In the genomic region with DNA sequence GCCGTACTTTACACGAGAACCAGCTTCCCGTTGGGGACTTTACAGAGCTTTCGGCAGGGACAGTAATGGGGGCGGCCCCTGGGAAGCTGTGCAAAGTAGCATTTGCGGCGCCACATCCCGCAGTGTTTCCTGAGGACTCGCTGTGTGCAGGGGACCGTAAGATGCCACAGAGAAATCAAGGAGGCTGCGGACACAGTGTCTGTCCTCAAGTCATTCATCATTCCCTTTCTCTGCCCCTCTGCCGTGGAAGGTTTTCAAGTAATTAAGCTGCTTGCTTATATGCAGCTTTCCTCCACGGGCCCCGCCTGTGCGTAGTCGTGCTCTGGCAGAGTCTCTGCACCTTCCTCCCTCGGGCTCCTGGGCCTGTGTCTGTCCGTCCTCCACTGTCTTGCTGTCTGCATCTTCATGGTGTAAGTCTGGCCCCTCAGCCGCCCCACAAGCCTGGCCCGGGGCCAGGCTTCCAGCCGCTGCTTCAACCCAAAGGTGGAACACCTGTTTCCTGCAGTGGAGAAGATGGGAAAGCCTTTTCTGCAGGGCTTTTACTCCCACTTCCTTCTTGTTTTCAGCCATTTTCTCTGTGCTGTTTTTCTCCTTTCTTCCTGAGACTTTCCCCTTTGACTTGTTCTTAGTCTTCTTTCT, we compare ENCODE assay signal across 10 cellular contexts.
DNase-seq lines count a peak whose midpoint lies in the region; ATAC-seq and TF ChIP-seq lines count a peak whose summit lies in the region.
"Had no signal": no experiment of that assay in that cellular context is flagged by ENCODE, and none has a peak within 500 bp of the region (broad histone marks: within the 10 kb centered on the region; RNA-seq: fewer than 3 reads in every experiment).

No MANE protein-coding gene starts in this region.

- H3K4me1 ChIP-seq in heart left ventricle = peaks cover 0 to 21% (median 4%) of the 10 kb centered on the region in 12 donors
- H3K4me1 ChIP-seq in ovary (ENCODE audit: insufficient read depth) = no peaks in the 10 kb centered on the region

- WGBS in heart left ventricle, 4 donors = 62 to 74% (median 66%) methylated on average over 20 to 21 of the region's 21 CpGs
- 77 to 79% (median 79%) methylated on average over 21 of the region's 21 CpGs for WGBS in ovary, 3 donors

- no peak for TF ChIP-seq CTCF in activated B cell treated with CpG ODN at 0.5 μM for 24 hours (IDR thresholded peaks at IDR 0.05)
- TF ChIP-seq CTCF in nephron progenitor cell (IDR thresholded peaks at IDR 0.05) = no peak
- TF ChIP-seq CTCF in heart left ventricle (IDR thresholded peaks at IDR 0.05) = no peak
- TF ChIP-seq CTCF in ovary (IDR thresholded peaks at IDR 0.05) = no peak

- H3K27ac Mint-ChIP-seq in activated B cell treated with CpG ODN at 0.5 μM for 24 hours (peak overlapping the region; percentile 73), nephron progenitor cell (peak overlapping the region; percentile 98)

- intact Hi-C loops in activated B cell treated with CpG ODN at 0.5 μM for 24 hours (cut with micrococcal nuclease) (loop anchor here (1.0 to 5.0 kb wide), 2 partner anchors 15 to 58 kb away; no protein-coding TSS in a partner anchor), heart left ventricle (cut with DNase I) (no loop called here), ovary (cut with DNase I) (loop anchor here in 1 of 4 donors (10.0 kb wide), 1 partner anchor 60 kb away; no protein-coding TSS in a partner anchor)

- DNase-seq in DMS53 treated with DMSO at 0.1 percent for 48 hours (lab: John Stamatoyannopoulos, UW; ENCODE audit: unreplicated experiment) (peak; percentile 31), KBM-7 (peak; percentile 93), activated B cell treated with CpG ODN at 0.5 μM for 24 hours (no peak), nephron progenitor cell (no peak), heart left ventricle (no peak), foreskin melanocyte (no peak), ovary (no peak)
- DNase-seq: erythroblast, lower lobe of right lung had no signal

- H3K27me3 ChIP-seq in heart left ventricle = no peaks in the 10 kb centered on the region
- H3K27me3 ChIP-seq in ovary = no peaks in the 10 kb centered on the region

- H3K4me3 Mint-ChIP-seq in activated B cell treated with CpG ODN at 0.5 μM for 24 hours = peak overlapping the region; percentile 66
- H3K4me3 Mint-ChIP-seq in nephron progenitor cell = no peak overlapping the region

- in situ Hi-C loops in KBM-7 (cut with MboI; ENCODE audit: low pct_unique_long_range_greater_than_20kb, low sequenced_read_pairs) = no loop called here

- H3K36me3 Mint-ChIP-seq in activated B cell treated with CpG ODN at 0.5 μM for 24 hours (ENCODE audit: low read depth) (peaks cover 39% of the 10 kb centered on the region), nephron progenitor cell (ENCODE audit: low read depth) (peaks cover 18% of the 10 kb centered on the region)

- H3K9me3 ChIP-seq in heart left ventricle (no peaks in the 10 kb centered on the region), ovary (no peaks in the 10 kb centered on the region)
- H3K9me3 ChIP-seq: lower lobe of right lung had no signal

- H3K27me3 Mint-ChIP-seq in activated B cell treated with CpG ODN at 0.5 μM for 24 hours (no peaks in the 10 kb centered on the region), nephron progenitor cell (ENCODE audit: low read depth, poor library complexity) (peaks cover 15% of the 10 kb centered on the region)

- peak; percentile 69 for ATAC-seq in activated B cell treated with CpG ODN at 0.5 μM for 24 hours (ENCODE audit: low read depth)
- ATAC-seq in heart left ventricle = no peak
- no peak for ATAC-seq in HG02798 (IDR thresholded peaks at IDR 0.05; ENCODE audit: poor library complexity, unreplicated experiment)

- no peak for TF ChIP-seq EP300 in ovary (IDR thresholded peaks at IDR 0.05)

- CTCF ChIA-PET in activated B cell treated with CpG ODN at 0.5 μM for 24 hours (lab: Charles Lee) = interaction anchor here (1.0 to 2.0 kb wide), 4 partner anchors 9 to 347 kb away, joined by 3 to 6 read pairs (median 4); no protein-coding TSS in a partner anchor

- TF ChIP-seq POLR2A in heart left ventricle (IDR thresholded peaks at IDR 0.05) = no peak
- no peak for TF ChIP-seq POLR2A in ovary (IDR thresholded peaks at IDR 0.05)

- POLR2A ChIA-PET in activated B cell treated with CpG ODN at 0.5 μM for 24 hours (lab: Charles Lee) = interaction anchor here (1.0 to 2.7 kb wide), 4 partner anchors 9 to 52 kb away, joined by 6 to 11 read pairs (median 8); no protein-coding TSS in a partner anchor

- H3K27ac ChIP-seq in heart left ventricle = peak overlapping the region in 2 of 12 donors; percentile 71 to 82
- H3K27ac ChIP-seq in ovary = no peak overlapping the region
- H3K27ac ChIP-seq: lower lobe of right lung had no signal

- H3K4me1 Mint-ChIP-seq in activated B cell treated with CpG ODN at 0.5 μM for 24 hours (peaks cover 33% of the 10 kb centered on the region), nephron progenitor cell (peaks cover 68% of the 10 kb centered on the region)

- H3K4me3 ChIP-seq in heart left ventricle = no peak overlapping the region
- no peak overlapping the region for H3K4me3 ChIP-seq in ovary
- H3K4me3 ChIP-seq: lower lobe of right lung had no signal

- H3K36me3 ChIP-seq in heart left ventricle = peaks cover 0 to 22% (median 0%) of the 10 kb centered on the region in 9 donors
- no peaks in the 10 kb centered on the region for H3K36me3 ChIP-seq in ovary

- H3K9me3 Mint-ChIP-seq in activated B cell treated with CpG ODN at 0.5 μM for 24 hours = no peaks in the 10 kb centered on the region
- no peaks in the 10 kb centered on the region for H3K9me3 Mint-ChIP-seq in nephron progenitor cell

Comparison
In these comparisons a context has a peak if more than half of its experiments do, and no peak if none do; other contexts are left out.
1. DNase-seq: peak in DMS53 treated with DMSO at 0.1 percent for 48 hours (single experiment) and KBM-7 (single experiment); none in activated B cell treated with CpG ODN at 0.5 μM for 24 hours (single experiment), nephron progenitor cell (single experiment), heart left ventricle (0 of 5), foreskin melanocyte (single experiment) and ovary (0 of 5).